ENCODE assay signal across 20 cellular contexts in the genomic region with DNA sequence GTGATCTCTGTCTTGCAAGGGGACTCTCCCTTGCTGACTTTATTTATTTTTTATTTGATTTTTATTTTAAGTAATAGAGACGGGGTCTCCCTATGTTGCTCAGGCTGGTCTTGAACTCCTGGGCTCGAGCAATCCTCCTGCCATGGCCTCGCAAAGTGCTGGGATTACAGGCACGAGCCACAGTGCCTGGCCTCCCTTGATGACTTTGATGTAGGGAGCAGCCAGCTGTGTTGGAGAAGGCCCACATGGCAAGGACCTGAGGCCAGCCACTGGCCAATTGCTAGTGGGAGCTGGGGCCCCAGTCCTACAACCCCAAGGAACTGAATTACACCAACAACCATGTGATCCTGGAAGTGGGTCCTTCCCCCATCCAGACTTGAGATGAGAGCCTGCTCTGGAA.
DNase-seq lines count a peak whose midpoint lies in the region; ATAC-seq and TF ChIP-seq lines count a peak whose summit lies in the region.
"Had no signal": no experiment of that assay in that cellular context is flagged by ENCODE, and none has a peak within 500 bp of the region (broad histone marks: within the 10 kb centered on the region; RNA-seq: fewer than 3 reads in every experiment).

No MANE protein-coding gene starts in this region.

- no peak overlapping the region for H2BK5ac ChIP-seq in IMR-90 (ENCODE audit: low read depth, low read length, poor library complexity, severe bottlenecking)

- TF ChIP-seq CTCF in IMR-90 (conservative IDR thresholded peaks at IDR 0.05; ENCODE audit: low read depth, low read length) (no peak), nephron progenitor cell (IDR thresholded peaks at IDR 0.05) (no peak)

- no peak overlapping the region for H2AK5ac ChIP-seq in IMR-90 (ENCODE audit: low read depth, low read length)

- no peaks in the 10 kb centered on the region for H3K36me3 ChIP-seq in IMR-90 (ENCODE audit: control insufficient read depth, insufficient read depth, low read length)
- H3K36me3 ChIP-seq: BLaER1 treated with 17β-estradiol and CSF1 and Interleukin-3, amounts not matched to agents 10 nM and 100 nM had no signal

- peak overlapping the region; percentile 23; the same call in 1 of the 2 replicates for H4K91ac ChIP-seq in IMR-90 (ENCODE audit: insufficient read depth, low read depth, low read length)

- H3K4me1 Mint-ChIP-seq in immature natural killer cell (peaks cover 58 to 60% of the 10 kb centered on the region in 2 donors), nephron progenitor cell (peaks cover 31% of the 10 kb centered on the region)

- H4K8ac ChIP-seq in IMR-90 (ENCODE audit: low read depth in 2 of 2, low read length in 2 of 2) = no peak overlapping the region; a peak in 1 of 4 replicates

- H3K9me1 ChIP-seq in IMR-90 (ENCODE audit: insufficient read depth, low read length) = peaks cover 16% of the 10 kb centered on the region

- DNase-seq in cardiac septum (ENCODE audit: low spot score) (peak; percentile 39), Right ventricle myocardium superior (no peak), IMR-90 (no peak), immature natural killer cell (no peak), nephron progenitor cell (no peak), NCI-H2029 (lab: John Stamatoyannopoulos, UW) (no peak)
- DNase-seq: Calu3; CD8-positive, alpha-beta T cell; DMS79 treated with DMSO at 0.1 percent for 48 hours; GF-D8; HFFc6 had no signal

- dilution Hi-C loops in IMR-90 (cut with HindIII; ENCODE audit: low sequenced_read_pairs, unreplicated experiment) = no loop called here

- H2AFZ ChIP-seq in IMR-90 (replicated peaks; ENCODE audit: low read length, poor library complexity) = no peak overlapping the region
- H2AFZ ChIP-seq: GM23338 had no signal

- no peak for TF ChIP-seq POLR2A in IMR-90 (IDR thresholded peaks at IDR 0.05; ENCODE audit: low read depth, low read length)

- ATAC-seq in Right ventricle myocardium superior (ENCODE audit: poor library complexity) = no peak
- no peak for ATAC-seq in IMR-90 (ENCODE audit: low read depth)
- no peak for ATAC-seq in GM21447 (IDR thresholded peaks at IDR 0.05; ENCODE audit: unreplicated experiment)
- no peak for ATAC-seq in GM19035 (IDR thresholded peaks at IDR 0.05; ENCODE audit: unreplicated experiment)
- ATAC-seq: CD8-positive, alpha-beta T cell; GM23338; HCT116 had no signal

- H3K79me1 ChIP-seq in IMR-90 (ENCODE audit: low read depth in 1 of 2, low read length in 2 of 2) = no peaks in the 10 kb centered on the region

- no peak overlapping the region for H2BK20ac ChIP-seq in IMR-90 (ENCODE audit: low read depth, low read length)

- H3K9me3 Mint-ChIP-seq in immature natural killer cell = peaks cover 0 to 5% (median 0%) of the 10 kb centered on the region in 6 donors
- no peaks in the 10 kb centered on the region for H3K9me3 Mint-ChIP-seq in nephron progenitor cell
- H3K9me3 Mint-ChIP-seq: CD8-positive, alpha-beta T cell; GM23338; HFFc6 had no signal

- H3K27ac ChIP-seq in IMR-90 (ENCODE audit: insufficient read depth, low read length) = no peak overlapping the region
- H3K27ac ChIP-seq: 22Rv1, HL-60 had no signal

- H3K36me3 Mint-ChIP-seq in immature natural killer cell (no peaks in the 10 kb centered on the region), nephron progenitor cell (ENCODE audit: low read depth) (no peaks in the 10 kb centered on the region)
- H3K36me3 Mint-ChIP-seq: CD8-positive, alpha-beta T cell had no signal

- no peak overlapping the region for H3K4me3 ChIP-seq in IMR-90 (ENCODE audit: insufficient read depth, low read depth, low read length)
- H3K4me3 ChIP-seq: BLaER1 treated with 17β-estradiol and CSF1 and Interleukin-3, amounts not matched to agents 10 nM and 100 nM; GM23338 had no signal

- intact Hi-C loops in cardiac septum (cut with DNase I) (no loop called here), Right ventricle myocardium superior (cut with DNase I) (no loop called here), IMR-90 (cut with micrococcal nuclease) (no loop called here)

- POLR2A ChIA-PET in IMR-90 (lab: Charles Lee; ENCODE audit: unreplicated experiment) = no interaction called here

- no peak overlapping the region for H3K23ac ChIP-seq in IMR-90 (ENCODE audit: low read depth, low read length)

- H3K27ac Mint-ChIP-seq in immature natural killer cell (peak overlapping the region; percentile 79 to 98 (median 94)), nephron progenitor cell (peak overlapping the region; percentile 29)
- H3K27ac Mint-ChIP-seq: B cell; CD8-positive, alpha-beta T cell; GM23338; HFFc6; IgD-negative memory B cell had no signal

- H3K56ac ChIP-seq in IMR-90 (ENCODE audit: extremely low read depth, insufficient read depth, low read length) = no peak overlapping the region

- no peak overlapping the region for H4K5ac ChIP-seq in IMR-90 (ENCODE audit: low read depth, low read length)

- no peak overlapping the region; the same call in 2 of the 3 replicates for H2BK15ac ChIP-seq in IMR-90 (ENCODE audit: low read depth, low read length)

- in situ Hi-C loops in IMR-90 (cut with MboI; ENCODE audit: low sequenced_read_pairs) = no loop called here

- H3K4me1 ChIP-seq in IMR-90 (ENCODE audit: control insufficient read depth, insufficient read depth, low read length) = peaks cover 10% of the 10 kb centered on the region

- CTCF ChIA-PET in IMR-90 (lab: Yijun Ruan, JAX) = interaction anchor here (1.3 to 1.5 kb wide), 2 partner anchors 26 to 239 kb away, joined by 3 read pairs; no protein-coding TSS in a partner anchor

- no peak overlapping the region for H3K14ac ChIP-seq in IMR-90 (replicated peaks; ENCODE audit: low read depth, low read length)

- H3K9me3 ChIP-seq in IMR-90 (ENCODE audit: control insufficient read depth, insufficient read depth, low read length) = no peaks in the 10 kb centered on the region
- H3K9me3 ChIP-seq: BLaER1 treated with 17β-estradiol and CSF1 and Interleukin-3, amounts not matched to agents 10 nM and 100 nM had no signal

- BruUV-seq in IMR-90 (replicated peaks; lab: Mats Ljungman, UMichigan) = no TSS peak

- H3K18ac ChIP-seq in IMR-90 (ENCODE audit: low read depth, low read length) = no peak overlapping the region

- no CpG with 5 or more reads among the region's 4 CpGs for WGBS in IMR-90 (ENCODE audit: extremely low coverage in 2 of 2, insufficient read length in 1 of 2), 2 experiments

- H3K4me3 Mint-ChIP-seq in immature natural killer cell = peak overlapping the region; percentile 56 to 81 (median 73)
- no peak overlapping the region for H3K4me3 Mint-ChIP-seq in nephron progenitor cell
- H3K4me3 Mint-ChIP-seq: B cell; CD8-positive, alpha-beta T cell; GM23338; HFFc6; IgD-negative memory B cell had no signal

- H2BK120ac ChIP-seq in IMR-90 (ENCODE audit: low read depth, low read length) = no peak overlapping the region

- no peaks in the 10 kb centered on the region for H4K20me1 ChIP-seq in IMR-90 (ENCODE audit: insufficient read depth, low read length)
- H4K20me1 ChIP-seq: BLaER1 treated with 17β-estradiol and CSF1 and Interleukin-3, amounts not matched to agents 10 nM and 100 nM had no signal

- peaks cover 30% of the 10 kb centered on the region for H3K27me3 ChIP-seq in IMR-90 (ENCODE audit: control insufficient read depth, insufficient read depth, low read length)
- H3K27me3 ChIP-seq: BLaER1 treated with 17β-estradiol and CSF1 and Interleukin-3, amounts not matched to agents 10 nM and 100 nM had no signal

- no peak for TF ChIP-seq RAD21 in IMR-90 (IDR thresholded peaks at IDR 0.05; ENCODE audit: low read length)

- no peak overlapping the region for H3K4me2 ChIP-seq in IMR-90 (ENCODE audit: low read depth, low read length)
- H3K4me2 ChIP-seq: GM23338 had no signal

- H3K27me3 Mint-ChIP-seq in immature natural killer cell (ENCODE audit: low read depth in 3 of 3) = peaks cover 5 to 8% (median 7%) of the 10 kb centered on the region in 3 donors
- peaks cover 33% of the 10 kb centered on the region for H3K27me3 Mint-ChIP-seq in nephron progenitor cell (ENCODE audit: low read depth, poor library complexity)

- no peak overlapping the region for H3K9ac ChIP-seq in IMR-90 (ENCODE audit: low read depth, low read length)

- no peak overlapping the region for H2AK9ac ChIP-seq in IMR-90 (replicated peaks; ENCODE audit: low read depth, low read length, poor library complexity)

- no peak overlapping the region for H3K4ac ChIP-seq in IMR-90 (ENCODE audit: low read depth, low read length)

TF ChIP-seq in IMR-90, 13 proteins besides CTCF, POLR2A, EP300 and RAD21:
- no peak for TF ChIP-seq CEBPB (IDR thresholded peaks at IDR 0.05; ENCODE audit: low read depth, low read length)
- TF ChIP-seq MAFK (IDR thresholded peaks at IDR 0.05; ENCODE audit: low read depth, low read length) = no peak
- TF ChIP-seq FOS (IDR thresholded peaks at IDR 0.05; ENCODE audit: low read depth, low read length) = no peak
- no peak for TF ChIP-seq RFX5 (IDR thresholded peaks at IDR 0.05; ENCODE audit: low read depth, low read length)
- no peak for TF ChIP-seq BHLHE40 (IDR thresholded peaks at IDR 0.05; ENCODE audit: low read depth, low read length)
- no peak for TF ChIP-seq CHD1 (IDR thresholded peaks at IDR 0.05; ENCODE audit: low read depth, low read length)
- no peak for TF ChIP-seq SMC3 (IDR thresholded peaks at IDR 0.05; ENCODE audit: low read depth, low read length)
- TF ChIP-seq, protein P1, sequence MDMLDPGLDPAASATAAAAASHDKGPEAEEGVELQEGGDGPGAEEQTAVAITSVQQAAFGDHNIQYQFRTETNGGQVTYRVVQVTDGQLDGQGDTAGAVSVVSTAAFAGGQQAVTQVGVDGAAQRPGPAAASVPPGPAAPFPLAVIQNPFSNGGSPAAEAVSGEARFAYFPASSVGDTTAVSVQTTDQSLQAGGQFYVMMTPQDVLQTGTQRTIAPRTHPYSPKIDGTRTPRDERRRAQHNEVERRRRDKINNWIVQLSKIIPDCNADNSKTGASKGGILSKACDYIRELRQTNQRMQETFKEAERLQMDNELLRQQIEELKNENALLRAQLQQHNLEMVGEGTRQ (IDR thresholded peaks at IDR 0.05; ENCODE audit: low read depth, low read length) = no peak
- no peak for TF ChIP-seq MAZ (IDR thresholded peaks at IDR 0.05; ENCODE audit: borderline replicate concordance, low read depth, low read length)
- TF ChIP-seq NFE2L2 (IDR thresholded peaks at IDR 0.05; ENCODE audit: low read depth, low read length) = no peak
- TF ChIP-seq, protein P2, sequence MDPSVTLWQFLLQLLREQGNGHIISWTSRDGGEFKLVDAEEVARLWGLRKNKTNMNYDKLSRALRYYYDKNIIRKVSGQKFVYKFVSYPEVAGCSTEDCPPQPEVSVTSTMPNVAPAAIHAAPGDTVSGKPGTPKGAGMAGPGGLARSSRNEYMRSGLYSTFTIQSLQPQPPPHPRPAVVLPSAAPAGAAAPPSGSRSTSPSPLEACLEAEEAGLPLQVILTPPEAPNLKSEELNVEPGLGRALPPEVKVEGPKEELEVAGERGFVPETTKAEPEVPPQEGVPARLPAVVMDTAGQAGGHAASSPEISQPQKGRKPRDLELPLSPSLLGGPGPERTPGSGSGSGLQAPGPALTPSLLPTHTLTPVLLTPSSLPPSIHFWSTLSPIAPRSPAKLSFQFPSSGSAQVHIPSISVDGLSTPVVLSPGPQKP (IDR thresholded peaks at IDR 0.05; ENCODE audit: borderline replicate concordance, low read depth, low read length) = no peak
- no peak for TF ChIP-seq MXI1 (IDR thresholded peaks at IDR 0.05; ENCODE audit: borderline replicate concordance, low read depth, low read length)
- TF ChIP-seq RCOR1 (IDR thresholded peaks at IDR 0.05; ENCODE audit: insufficient replicate concordance, low read length) = no peak
